Comparison of ENCODE assay signal across 19 cellular contexts in the genomic region with DNA sequence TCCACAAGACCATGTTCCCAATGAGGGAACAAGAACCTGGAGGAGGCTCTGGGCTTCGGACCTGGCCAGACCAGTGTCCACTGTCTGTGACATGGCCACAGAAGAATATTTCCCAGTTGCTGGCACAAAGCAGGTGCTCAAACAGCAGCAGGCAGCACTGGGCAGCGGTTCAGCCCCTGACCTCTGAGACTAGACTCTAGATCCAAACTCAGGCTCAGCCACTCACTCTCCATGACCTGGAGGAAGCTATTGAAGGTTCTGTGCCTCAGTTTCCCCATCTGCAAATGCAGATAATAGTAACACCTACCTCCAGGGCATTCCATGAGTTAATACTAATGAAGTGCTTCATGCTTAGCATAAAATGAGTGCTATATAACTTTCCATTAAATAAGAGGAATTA. TPM values are rescaled to one million over a fixed set of nuclear protein-coding genes. Genes with fewer than 3 reads are reported as not detected.
"Had no signal": no experiment of that assay in that cellular context is flagged by ENCODE, and none has a peak within 500 bp of the region (broad histone marks: within the 10 kb centered on the region; RNA-seq: fewer than 3 reads in every experiment).

No MANE protein-coding gene starts in this region.

- H3K27ac ChIP-seq: cardiac muscle cell, epithelial cell of prostate, heart left ventricle, ovary had no signal

- H3K4me1 Mint-ChIP-seq: activated naive CD4-positive, alpha-beta T cell treated with anti-CD3 and anti-CD28 coated beads, Interleukin-2, amount 50 U/mL, for 24 hours; memory B cell; stimulated activated naive B cell treated with anti-CD40 and anti-IgM and Interleukin-4, amounts not matched to agents 10 μg/mL and 1 μg/mL and 100 μg/mL, for 72 hours had no signal

- H3K4me1 ChIP-seq: heart left ventricle had no signal

- H3K27ac Mint-ChIP-seq: activated naive CD4-positive, alpha-beta T cell treated with anti-CD3 and anti-CD28 coated beads, Interleukin-2, amount 50 U/mL, for 24 hours; activated T-cell treated with anti-CD3 and anti-CD28 coated beads, Interleukin-2, amount 50 U/mL, for 72 hours; endodermal cell; memory B cell; naive thymus-derived CD8-positive, alpha-beta T cell; stimulated activated naive B cell treated with anti-CD40 and anti-IgM and Interleukin-4, amounts not matched to agents 10 μg/mL and 1 μg/mL and 100 μg/mL, for 72 hours; T-helper 1 cell treated with Interleukin-12 subunit alpha and Interleukin-12 subunit beta and Interleukin-4 antibody, amounts not matched to agents 30 μg/mL and 1 μg/mL, for 36 hours had no signal

- H3K4me3 Mint-ChIP-seq: activated naive CD4-positive, alpha-beta T cell treated with anti-CD3 and anti-CD28 coated beads, Interleukin-2, amount 50 U/mL, for 24 hours; activated T-cell treated with anti-CD3 and anti-CD28 coated beads, Interleukin-2, amount 50 U/mL, for 72 hours; endodermal cell; memory B cell; naive thymus-derived CD8-positive, alpha-beta T cell; stimulated activated naive B cell treated with anti-CD40 and anti-IgM and Interleukin-4, amounts not matched to agents 10 μg/mL and 1 μg/mL and 100 μg/mL, for 72 hours; T-helper 1 cell treated with Interleukin-12 subunit alpha and Interleukin-12 subunit beta and Interleukin-4 antibody, amounts not matched to agents 30 μg/mL and 1 μg/mL, for 36 hours had no signal

- H3K9me3 Mint-ChIP-seq: activated naive CD4-positive, alpha-beta T cell treated with anti-CD3 and anti-CD28 coated beads, Interleukin-2, amount 50 U/mL, for 24 hours; activated T-cell treated with anti-CD3 and anti-CD28 coated beads, Interleukin-2, amount 50 U/mL, for 72 hours; endodermal cell; memory B cell; naive thymus-derived CD8-positive, alpha-beta T cell; stimulated activated naive B cell treated with anti-CD40 and anti-IgM and Interleukin-4, amounts not matched to agents 10 μg/mL and 1 μg/mL and 100 μg/mL, for 72 hours; T-helper 1 cell treated with Interleukin-12 subunit alpha and Interleukin-12 subunit beta and Interleukin-4 antibody, amounts not matched to agents 30 μg/mL and 1 μg/mL, for 36 hours had no signal

- DNase-seq: activated CD4-positive, alpha-beta T cell treated with anti-CD3 and anti-CD28 coated beads, Interleukin-2, amount 50 U/mL, for 4 hours; activated gamma-delta T cell; activated T-cell treated with anti-CD3 and anti-CD28 coated beads, Interleukin-2, amount 50 U/mL, for 72 hours; endodermal cell; foreskin melanocyte; heart left ventricle; kidney glomerular epithelial cell; left ventricle myocardium superior; naive thymus-derived CD8-positive, alpha-beta T cell; ovary; stimulated activated naive B cell treated with anti-CD40 and anti-IgM and Interleukin-4, amounts not matched to agents 10 μg/mL and 1 μg/mL and 100 μg/mL, for 72 hours had no signal

- ATAC-seq: activated T-cell treated with anti-CD3 and anti-CD28 coated beads, Interleukin-2, amount 50 U/mL, for 72 hours; heart left ventricle; left ventricle myocardium superior; naive thymus-derived CD8-positive, alpha-beta T cell; stimulated activated naive B cell treated with anti-CD40 and anti-IgM and Interleukin-4, amounts not matched to agents 10 μg/mL and 1 μg/mL and 100 μg/mL, for 72 hours had no signal

- H3K36me3 Mint-ChIP-seq: activated naive CD4-positive, alpha-beta T cell treated with anti-CD3 and anti-CD28 coated beads, Interleukin-2, amount 50 U/mL, for 24 hours; memory B cell; naive thymus-derived CD8-positive, alpha-beta T cell; stimulated activated naive B cell treated with anti-CD40 and anti-IgM and Interleukin-4, amounts not matched to agents 10 μg/mL and 1 μg/mL and 100 μg/mL, for 72 hours had no signal

- H3K27me3 ChIP-seq: ovary had no signal

- H3K36me3 ChIP-seq: cardiac muscle cell, heart left ventricle, ovary had no signal

- H3K4me3 ChIP-seq: cardiac muscle cell, heart left ventricle, ovary had no signal

- H3K9me3 ChIP-seq: heart left ventricle, ovary had no signal

RNA-seq across cellular contexts. Expression of gene TMPRSS2, which starts 8.0 kb away (rescaled TPM):
- total RNA-seq: activated CD8-positive, alpha-beta memory T cell treated with anti-CD3 and anti-CD28 coated beads for 36 hours; activated T-cell treated with anti-CD3 and anti-CD28 coated beads, Interleukin-2, amount 50 U/mL, for 72 hours; cardiac muscle cell; dermis microvascular lymphatic vessel endothelial cell; heart left ventricle; left ventricle myocardium superior; mononuclear cell; naive thymus-derived CD8-positive, alpha-beta T cell had no signal
- polyA plus RNA-seq: cardiac muscle cell; naive thymus-derived CD8-positive, alpha-beta T cell had no signal
